ENCODE assay signal across 1 cellular context in genomic region chr17:58702045-58702476, GRCh38.
TF ChIP-seq lines count a peak whose summit lies in the region.

No MANE protein-coding gene starts in this region.

TF ChIP-seq in endothelial cell of umbilical vein, 7 proteins besides CTCF, POLR2A, EP300 and RAD21:
- TF ChIP-seq EZH2 (IDR thresholded peaks at IDR 0.05; ENCODE audit: borderline replicate concordance, low read depth, low read length, severe bottlenecking), result no peak
